ENCODE assay signal across 9 cellular contexts in the genomic region with DNA sequence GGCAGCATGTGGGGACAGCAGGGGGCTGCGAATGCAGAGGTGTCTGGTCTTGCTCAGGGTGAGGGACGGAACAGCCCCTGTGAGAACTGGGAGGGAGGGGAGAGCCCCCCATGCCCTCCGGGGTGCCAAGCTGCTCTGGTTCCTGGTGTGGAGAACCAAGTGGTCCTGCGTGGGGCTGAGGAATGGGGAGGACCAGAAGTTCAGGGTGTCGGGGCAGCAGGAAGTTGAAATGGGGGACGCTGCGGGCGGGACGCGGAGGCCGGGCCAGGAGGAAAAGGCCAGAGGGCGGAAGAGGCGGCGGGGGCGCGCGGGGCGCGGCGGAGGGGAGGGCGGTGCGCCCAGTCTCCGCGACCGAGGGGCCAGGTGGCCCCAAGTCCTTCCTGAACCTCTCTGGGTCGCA. TPM values are rescaled to one million over a fixed set of nuclear protein-coding genes. Genes with fewer than 3 reads are reported as not detected.
DNase-seq lines count a peak whose midpoint lies in the region; TF ChIP-seq lines count a peak whose summit lies in the region.
"Had no signal": no experiment of that assay in that cellular context is flagged by ENCODE, and none has a peak within 500 bp of the region (broad histone marks: within the 10 kb centered on the region; RNA-seq: fewer than 3 reads in every experiment).

No MANE protein-coding gene starts in this region.

- H3K4me2 ChIP-seq in BLaER1 treated with 17β-estradiol and CSF1 and Interleukin-3, amounts not matched to agents 10 nM and 100 nM = peak overlapping the region; percentile 73 to 92 (median 85)
- H3K4me2 ChIP-seq in neural progenitor cell = peak overlapping the region; percentile 73

- peaks cover 6% of the 10 kb centered on the region for H3K4me1 Mint-ChIP-seq in endodermal cell
- H3K4me1 Mint-ChIP-seq in neural progenitor cell = peaks cover 9% of the 10 kb centered on the region

- no peaks in the 10 kb centered on the region for H3K36me3 ChIP-seq in BLaER1 treated with 17β-estradiol and CSF1 and Interleukin-3, amounts not matched to agents 10 nM and 100 nM
- H3K36me3 ChIP-seq in HUES64 (ENCODE audit: insufficient read depth, low read length) (no peaks in the 10 kb centered on the region), endodermal cell (ENCODE audit: control insufficient read depth, insufficient read depth, low read length) (no peaks in the 10 kb centered on the region), neural progenitor cell (no peaks in the 10 kb centered on the region)

- H3K27ac Mint-ChIP-seq in endodermal cell (peak overlapping the region; percentile 66), neural progenitor cell (no peak overlapping the region)

- peaks cover 13% of the 10 kb centered on the region for H3F3A ChIP-seq in neural progenitor cell (ENCODE audit: low read depth)

- H3K27ac ChIP-seq in BLaER1 treated with 17β-estradiol and CSF1 and Interleukin-3, amounts not matched to agents 10 nM and 100 nM = peak overlapping the region in 3 of 11 experiments; percentile 18 to 40 (median 35); a peak in 3 of 22 replicates
- H3K27ac ChIP-seq in HUES64 (ENCODE audit: low read depth, low read length) = no peak overlapping the region
- no peak overlapping the region for H3K27ac ChIP-seq in endodermal cell (ENCODE audit: low read depth, low read length)
- H3K27ac ChIP-seq in neural progenitor cell = no peak overlapping the region
- H3K27ac ChIP-seq: VCaP had no signal

- no peaks in the 10 kb centered on the region for H3K36me3 Mint-ChIP-seq in endodermal cell (ENCODE audit: low read depth)
- H3K36me3 Mint-ChIP-seq in neural progenitor cell = no peaks in the 10 kb centered on the region

- H3K4me1 ChIP-seq in BLaER1 treated with 17β-estradiol and CSF1 and Interleukin-3, amounts not matched to agents 10 nM and 100 nM = peaks cover 0 to 8% (median 3%) of the 10 kb centered on the region in 10 experiments; a peak in 6 of 20 replicates
- H3K4me1 ChIP-seq in HUES64 (ENCODE audit: insufficient read depth, low read length) (no peaks in the 10 kb centered on the region), endodermal cell (ENCODE audit: control insufficient read depth, insufficient read depth, low read length) (no peaks in the 10 kb centered on the region), neural progenitor cell (peaks cover 11% of the 10 kb centered on the region)

- peaks cover 0 to 7% (median 0%) of the 10 kb centered on the region in 11 experiments; a peak in 2 of 22 replicates for H4K20me1 ChIP-seq in BLaER1 treated with 17β-estradiol and CSF1 and Interleukin-3, amounts not matched to agents 10 nM and 100 nM
- H4K20me1 ChIP-seq in neural progenitor cell (ENCODE audit: low read depth) = no peaks in the 10 kb centered on the region

- peak overlapping the region in 9 of 11 experiments; percentile 15 to 71 (median 58); a peak in 15 of 22 replicates for H3K9ac ChIP-seq in BLaER1 treated with 17β-estradiol and CSF1 and Interleukin-3, amounts not matched to agents 10 nM and 100 nM
- H3K9ac ChIP-seq in HUES64 (ENCODE audit: low read depth, low read length) (peak overlapping the region; percentile 60), endodermal cell (ENCODE audit: extremely low read depth, low read length, poor library complexity, severe bottlenecking) (no peak overlapping the region), neural progenitor cell (no peak overlapping the region)

- peaks cover 9% of the 10 kb centered on the region for H3K27me3 Mint-ChIP-seq in endodermal cell (ENCODE audit: insufficient read depth)
- peaks cover 12% of the 10 kb centered on the region for H3K27me3 Mint-ChIP-seq in neural progenitor cell (ENCODE audit: insufficient read depth, low read depth)

- H3K4me3 Mint-ChIP-seq in endodermal cell (peak overlapping the region; percentile 57), neural progenitor cell (peak overlapping the region; percentile 83)

- WGBS in HUES64 = 13% methylated on average over 24 of the region's 26 CpGs
- WGBS in endodermal cell (ENCODE audit: insufficient coverage in 1 of 2, insufficient read length in 1 of 2), 2 experiments = 31 to 38% methylated on average over 12 to 25 of the region's 26 CpGs

- H3K79me2 ChIP-seq in neural progenitor cell (ENCODE audit: low read depth) = no peaks in the 10 kb centered on the region

- no peaks in the 10 kb centered on the region; a peak in 1 of 22 replicates for H3K27me3 ChIP-seq in BLaER1 treated with 17β-estradiol and CSF1 and Interleukin-3, amounts not matched to agents 10 nM and 100 nM
- H3K27me3 ChIP-seq in HUES64 (ENCODE audit: insufficient read depth, low read length) (peaks cover 11% of the 10 kb centered on the region), endodermal cell (ENCODE audit: control insufficient read depth, insufficient read depth, low read length, poor library complexity, severe bottlenecking) (peaks cover 7% of the 10 kb centered on the region), neural progenitor cell (peaks cover 5% of the 10 kb centered on the region)

- TF ChIP-seq CTCF in endodermal cell (conservative IDR thresholded peaks at IDR 0.05) (no peak), neural progenitor cell (IDR thresholded peaks at IDR 0.05) (no peak), GM10266 (IDR thresholded peaks at IDR 0.05; ENCODE audit: control insufficient read depth, insufficient read depth, low read depth, missing control alignments) (no peak)

- H2AFZ ChIP-seq in neural progenitor cell (replicated peaks) = peak overlapping the region; percentile 99

- peak overlapping the region; percentile 39 to 70 (median 54) for H3K4me3 ChIP-seq in BLaER1 treated with 17β-estradiol and CSF1 and Interleukin-3, amounts not matched to agents 10 nM and 100 nM
- peak overlapping the region; percentile 35 for H3K4me3 ChIP-seq in HUES64 (ENCODE audit: low read length)
- no peak overlapping the region for H3K4me3 ChIP-seq in endodermal cell (ENCODE audit: low read length)
- peak overlapping the region; percentile 48 for H3K4me3 ChIP-seq in neural progenitor cell

- H3K9me3 Mint-ChIP-seq in endodermal cell (no peaks in the 10 kb centered on the region), neural progenitor cell (peaks cover 3% of the 10 kb centered on the region)

- no peaks in the 10 kb centered on the region for H3K9me3 ChIP-seq in BLaER1 treated with 17β-estradiol and CSF1 and Interleukin-3, amounts not matched to agents 10 nM and 100 nM (replicated peaks in 1 of 11)
- H3K9me3 ChIP-seq in HUES64 (ENCODE audit: insufficient read depth, low read depth, low read length) (no peaks in the 10 kb centered on the region), endodermal cell (ENCODE audit: control insufficient read depth, low read length) (no peaks in the 10 kb centered on the region), neural progenitor cell (ENCODE audit: low read depth) (no peaks in the 10 kb centered on the region)

- DNase-seq in endodermal cell (no peak), neural progenitor cell (ENCODE audit: low spot score) (no peak), putamen (ENCODE audit: low spot score) (no peak), GM10266 (ENCODE audit: extremely low spot score) (no peak), cerebellar nuclear complex (lab: John Stamatoyannopoulos, UW) (no peak), GM19238 (ENCODE audit: insufficient read length, low spot score) (no peak)

RNA-seq across cellular contexts. Expression of gene ALDH3A1, which starts 3.6 kb away (rescaled TPM):
- 0.75 TPM for polyA plus RNA-seq in HUES64 (2013, experiment 1 of 2)
- polyA plus RNA-seq in HUES64 (2013, experiment 2 of 2) = 0.76 TPM
- total RNA-seq in endodermal cell = under 1 TPM; 0.42 to 0.44 TPM
- polyA plus RNA-seq in endodermal cell (2013, experiment 1 of 2) = 0.14 TPM
- polyA plus RNA-seq in endodermal cell (2013, experiment 2 of 2) = 0.79 TPM
- 1.4 TPM in 1 of 2 replicates, not detected in the other for total RNA-seq in neural progenitor cell (ENCODE audit: low replicate concordance)

RNA-seq across cellular contexts. Expression of gene SLC47A2, which starts 28.1 kb away (rescaled TPM):
- polyA plus RNA-seq in HUES64 (2013, experiment 1 of 2) = not detected
- not detected for polyA plus RNA-seq in HUES64 (2013, experiment 2 of 2)
- total RNA-seq in endodermal cell = not detected
- not detected for polyA plus RNA-seq in endodermal cell (2013, experiment 1 of 2)
- polyA plus RNA-seq in endodermal cell (2013, experiment 2 of 2) = not detected
- total RNA-seq in neural progenitor cell (ENCODE audit: low replicate concordance) = 0.39 and 0.43 TPM in 2 replicates

Comparison
In these comparisons a context has a peak if more than half of its experiments do, and no peak if none do; other contexts are left out.
1. H3K9ac ChIP-seq: peak in BLaER1 treated with 17β-estradiol and CSF1 and Interleukin-3, amounts not matched to agents 10 nM and 100 nM (9 of 11) and HUES64 (single experiment); none in endodermal cell (single experiment) and neural progenitor cell (single experiment).